Comparison of ENCODE assay signal across 23 cellular contexts in the genomic region with DNA sequence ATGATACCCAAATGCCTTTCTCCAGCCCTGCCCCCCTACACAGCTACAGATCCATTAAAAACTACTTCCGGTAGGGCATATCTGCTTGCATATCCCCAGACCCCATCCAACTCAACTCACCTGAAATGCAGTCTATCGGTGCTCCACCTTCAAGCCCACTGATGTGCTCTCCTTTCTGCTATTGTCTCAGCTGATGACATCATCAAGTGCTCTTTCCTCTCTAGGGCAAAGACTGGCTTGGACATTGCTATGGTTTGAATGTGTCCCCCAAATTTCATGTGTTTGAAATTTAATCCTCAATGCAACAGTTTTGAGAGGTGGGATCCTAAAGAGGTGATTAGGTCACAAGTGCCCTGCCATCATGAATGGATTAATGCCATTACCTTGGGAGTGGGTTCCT.
A peak's percentile ranks its signal among the peaks of the same experiment; 100 is the strongest.
DNase-seq lines count a peak whose midpoint lies in the region; ATAC-seq, FAIRE-seq and TF ChIP-seq lines count a peak whose summit lies in the region.
"Had no signal": no experiment of that assay in that cellular context is flagged by ENCODE, and none has a peak within 500 bp of the region (broad histone marks: within the 10 kb centered on the region; RNA-seq: fewer than 3 reads in every experiment).

No MANE protein-coding gene starts in this region.

- H3K9ac ChIP-seq in HepG2 (ENCODE audit: insufficient read depth, low read depth, low read length): no peak overlapping the region
- H3K9ac ChIP-seq: BLaER1 treated with 17β-estradiol and CSF1 and Interleukin-3, amounts not matched to agents 10 nM and 100 nM had no signal

- TF ChIP-seq POLR2A in HepG2 (IDR thresholded peaks at IDR 0.05; ENCODE audit: insufficient read depth in 1 of 2, low read depth in 2 of 2, low read length in 2 of 2) (no peak), right lobe of liver (IDR thresholded peaks at IDR 0.05) (no peak), body of pancreas (IDR thresholded peaks at IDR 0.05) (no peak)

- H3K27me3 Mint-ChIP-seq in type B pancreatic cell: no peaks in the 10 kb centered on the region

- H3K27me3 ChIP-seq in HepG2 (ENCODE audit: control insufficient read depth in 1 of 2, insufficient read depth in 2 of 2, low read length in 2 of 2): no peaks in the 10 kb centered on the region
- H3K27me3 ChIP-seq in right lobe of liver: no peaks in the 10 kb centered on the region
- H3K27me3 ChIP-seq in body of pancreas: no peaks in the 10 kb centered on the region
- H3K27me3 ChIP-seq: BLaER1 treated with 17β-estradiol and CSF1 and Interleukin-3, amounts not matched to agents 10 nM and 100 nM had no signal

- no peak for ATAC-seq in HepG2
- ATAC-seq in right lobe of liver: no peak
- no peak for ATAC-seq in body of pancreas
- ATAC-seq in HG03280 (IDR thresholded peaks at IDR 0.05; ENCODE audit: unreplicated experiment): no peak
- ATAC-seq: A549 had no signal

- TF ChIP-seq RAD21 in HepG2 (CRISPR knock-in tag; IDR thresholded peaks at IDR 0.05): no peak

- POLR2A ChIA-PET in HepG2 (lab: Yijun Ruan, JAX): no interaction called here

- peaks cover 5% of the 10 kb centered on the region for H3K9me3 Mint-ChIP-seq in type B pancreatic cell
- H3K9me3 Mint-ChIP-seq: CD14-positive monocyte; CD4-positive, alpha-beta T cell; CD8-positive, alpha-beta memory T cell had no signal

- H3K9me3 ChIP-seq in HepG2 (ENCODE audit: low read length) (no peaks in the 10 kb centered on the region), right lobe of liver (no peaks in the 10 kb centered on the region), body of pancreas (no peaks in the 10 kb centered on the region)
- H3K9me3 ChIP-seq: A549; BE2C; BLaER1 treated with 17β-estradiol and CSF1 and Interleukin-3, amounts not matched to agents 10 nM and 100 nM; HAP-1 had no signal

- TF ChIP-seq EP300 in HepG2 (IDR thresholded peaks at IDR 0.05; ENCODE audit: low read depth in 2 of 2, low read length in 2 of 2) (no peak), HepG2 (CRISPR knock-in tag; IDR thresholded peaks at IDR 0.05; ENCODE audit: borderline replicate concordance) (no peak)

- no peaks in the 10 kb centered on the region for H4K20me1 ChIP-seq in HepG2 (ENCODE audit: insufficient read depth, low read length)
- H4K20me1 ChIP-seq: BLaER1 treated with 17β-estradiol and CSF1 and Interleukin-3, amounts not matched to agents 10 nM and 100 nM had no signal

- H3K4me3 ChIP-seq in HepG2 (replicated peaks in 1 of 3; ENCODE audit: insufficient read depth in 1 of 3, low read depth in 2 of 3, low read length in 3 of 3): no peak overlapping the region
- no peak overlapping the region for H3K4me3 ChIP-seq in right lobe of liver
- no peak overlapping the region for H3K4me3 ChIP-seq in body of pancreas
- H3K4me3 ChIP-seq: A549; BLaER1 treated with 17β-estradiol and CSF1 and Interleukin-3, amounts not matched to agents 10 nM and 100 nM; HAP-1 had no signal

- H3K79me2 ChIP-seq in HepG2 (ENCODE audit: insufficient read depth, low read length): no peaks in the 10 kb centered on the region

- WGBS in HepG2 (ENCODE audit: low lambda C conversion rate): 76% methylated on average over 2 of the region's 2 CpGs
- 92% methylated on average over 2 of the region's 2 CpGs for WGBS in right lobe of liver (ENCODE audit: insufficient coverage, low coverage, low lambda C conversion rate, missing lambda C conversion rate)
- WGBS in body of pancreas, 2 donors: 89 to 93% methylated on average over 2 of the region's 2 CpGs

- in situ Hi-C loops in HepG2 (cut with HindIII; ENCODE audit: extremely low pct_ligation_motif_present, low pct_unique_long_range_greater_than_20kb): no loop called here

- no peak overlapping the region for H2AFZ ChIP-seq in HepG2 (ENCODE audit: low read length)

- H3K4me1 ChIP-seq in HepG2 (ENCODE audit: insufficient read depth, low read length) (no peaks in the 10 kb centered on the region), right lobe of liver (peaks cover 0 to 12% (median 2%) of the 10 kb centered on the region in 4 donors), body of pancreas (peaks cover 82% of the 10 kb centered on the region)
- H3K4me1 ChIP-seq: A549, BE2C, HAP-1 had no signal

- H3K27ac Mint-ChIP-seq in type B pancreatic cell: peak overlapping the region; percentile 86
- H3K27ac Mint-ChIP-seq: CD14-positive monocyte; CD4-positive, alpha-beta T cell; CD8-positive, alpha-beta memory T cell had no signal

- DNase-seq in HepG2 (ENCODE audit: low spot score) (no peak), right lobe of liver (no peak), body of pancreas (no peak), type B pancreatic cell (ENCODE audit: extremely low spot score, unreplicated experiment) (no peak), COLO668 (lab: John Stamatoyannopoulos, UW; ENCODE audit: unreplicated experiment) (no peak), NCI-H2227 treated with DMSO at 0.1 percent for 48 hours (lab: John Stamatoyannopoulos, UW) (no peak)
- DNase-seq: 8988T; ACHN; AML-193; BE2C; CD4-positive, alpha-beta T cell; CD8-positive, alpha-beta memory T cell; COR-L47; DMS 273 treated with DMSO at 0.1 percent for 48 hours; DND-41; GOT3 had no signal

- no TSS peak for BruUV-seq in HepG2 (replicated peaks; lab: Mats Ljungman, UMichigan)

- H3K4me1 Mint-ChIP-seq in type B pancreatic cell (ENCODE audit: unreplicated experiment): peaks cover 22% of the 10 kb centered on the region
- H3K4me1 Mint-ChIP-seq: CD8-positive, alpha-beta memory T cell had no signal

- TF ChIP-seq CTCF in HepG2 (CRISPR knock-in tag; IDR thresholded peaks at IDR 0.05) (no peak), right lobe of liver (IDR thresholded peaks at IDR 0.05) (no peak), body of pancreas (IDR thresholded peaks at IDR 0.05) (no peak), type B pancreatic cell (conservative IDR thresholded peaks at IDR 0.05) (no peak)

- no peaks in the 10 kb centered on the region for H3K36me3 ChIP-seq in HepG2 (replicated peaks in 1 of 2; ENCODE audit: control insufficient read depth in 1 of 2, insufficient read depth in 2 of 2, low read length in 2 of 2)
- H3K36me3 ChIP-seq in right lobe of liver: no peaks in the 10 kb centered on the region
- no peaks in the 10 kb centered on the region for H3K36me3 ChIP-seq in body of pancreas (replicated peaks in 1 of 2; ENCODE audit: insufficient read depth in 1 of 2, low read depth in 2 of 2)
- H3K36me3 ChIP-seq: BE2C; BLaER1 treated with 17β-estradiol and CSF1 and Interleukin-3, amounts not matched to agents 10 nM and 100 nM; HAP-1 had no signal

- no peak for FAIRE-seq in HepG2 (lab: Jason Lieb, UNC)
- FAIRE-seq: A549, GM12892, H54 had no signal

- intact Hi-C loops in HepG2 (cut with micrococcal nuclease; ENCODE audit: unreplicated experiment) (no loop called here), right lobe of liver (cut with DNase I) (no loop called here), body of pancreas (cut with DNase I) (no loop called here)

- no peak overlapping the region for H3K4me2 ChIP-seq in HepG2 (ENCODE audit: low read depth, low read length)
- H3K4me2 ChIP-seq: A549 had no signal

- H3K4me3 Mint-ChIP-seq in type B pancreatic cell: peak overlapping the region; percentile 14
- H3K4me3 Mint-ChIP-seq: CD14-positive monocyte; CD4-positive, alpha-beta T cell; CD8-positive, alpha-beta memory T cell had no signal

- H3K27ac ChIP-seq in HepG2 (ENCODE audit: extremely low read length, insufficient read depth, low read length): no peak overlapping the region
- H3K27ac ChIP-seq in right lobe of liver: no peak overlapping the region
- peak overlapping the region; percentile 16 to 56 (median 31) for H3K27ac ChIP-seq in body of pancreas
- H3K27ac ChIP-seq: A549; BLaER1 treated with 17β-estradiol and CSF1 and Interleukin-3, amounts not matched to agents 10 nM and 100 nM had no signal

- CTCF ChIA-PET in HepG2 (lab: Yijun Ruan, JAX; ENCODE audit: low intra/inter-chr PET ratio, low total read pairs): no interaction called here

- peaks cover 8% of the 10 kb centered on the region for H3K36me3 Mint-ChIP-seq in type B pancreatic cell
- H3K36me3 Mint-ChIP-seq: CD14-positive monocyte; CD8-positive, alpha-beta memory T cell had no signal

TF ChIP-seq in HepG2, 621 proteins besides CTCF, POLR2A, EP300 and RAD21:
- no peak for TF ChIP-seq HDAC2 (CRISPR knock-in tag; IDR thresholded peaks at IDR 0.05)
- no peak for TF ChIP-seq ISX (CRISPR knock-in tag; conservative IDR thresholded peaks at IDR 0.05)
- TF ChIP-seq ATF7 (IDR thresholded peaks at IDR 0.05): peak; percentile 92
- no peak for TF ChIP-seq ATF7 (CRISPR knock-in tag; IDR thresholded peaks at IDR 0.05)
- TF ChIP-seq CREB1 (IDR thresholded peaks at IDR 0.05): peak; percentile 64
- TF ChIP-seq CREB1 (CRISPR knock-in tag; IDR thresholded peaks at IDR 0.05): no peak

Comparison
In these comparisons a context has a peak if more than half of its experiments do, and no peak if none do; other contexts are left out.
1. H3K27ac ChIP-seq: peak in body of pancreas (4 of 4); none in HepG2 (single experiment) and right lobe of liver (0 of 3).